Comparison of ENCODE assay signal across 2 cellular contexts in the genomic region with DNA sequence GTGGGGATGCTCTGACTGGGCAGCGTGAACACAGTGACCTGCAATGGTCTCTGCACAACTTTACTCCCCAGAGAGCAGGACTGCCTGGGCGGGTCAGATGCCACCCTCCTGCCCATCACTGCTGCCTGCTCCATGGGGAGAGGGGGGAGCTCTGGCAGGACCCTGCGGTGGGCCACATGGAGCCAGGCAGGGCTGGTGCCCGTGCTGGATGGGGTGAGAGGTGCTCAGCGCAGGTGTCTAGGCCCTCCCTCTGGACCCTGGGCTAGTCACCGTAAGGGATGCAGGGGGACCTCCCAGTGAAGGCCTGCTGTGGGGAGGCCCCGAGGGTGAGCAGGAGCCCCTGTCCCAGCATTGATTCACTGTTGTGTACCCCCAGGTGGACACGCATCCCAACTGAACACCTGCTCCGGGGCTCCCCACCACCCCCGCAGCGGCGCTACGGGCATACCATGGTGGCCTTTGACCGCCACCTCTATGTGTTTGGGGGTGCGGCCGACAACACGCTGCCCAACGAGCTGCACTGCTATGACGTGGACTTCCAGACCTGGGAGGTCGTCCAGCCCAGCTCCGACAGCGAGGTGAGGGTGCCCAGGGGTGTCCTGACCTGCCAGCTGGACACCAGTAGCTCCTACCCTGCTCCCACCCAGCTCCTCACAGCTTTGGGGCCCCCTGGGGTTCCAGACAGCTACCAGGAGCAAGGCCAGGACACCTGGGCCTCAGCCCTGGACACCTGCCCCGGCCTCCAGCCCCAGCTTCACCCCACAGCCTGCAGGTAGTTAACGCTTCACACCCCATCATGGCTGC.
TF ChIP-seq lines count a peak whose summit lies in the region.

No MANE protein-coding gene starts in this region.

TF ChIP-seq in IMR-90, 13 proteins besides CTCF, POLR2A, EP300 and RAD21:
- no peak for TF ChIP-seq SMC3 (IDR thresholded peaks at IDR 0.05; ENCODE audit: low read depth, low read length)
- no peak for TF ChIP-seq BHLHE40 (IDR thresholded peaks at IDR 0.05; ENCODE audit: low read depth, low read length)
- TF ChIP-seq NFE2L2 (IDR thresholded peaks at IDR 0.05; ENCODE audit: low read depth, low read length), result no peak
- TF ChIP-seq RCOR1 (IDR thresholded peaks at IDR 0.05; ENCODE audit: insufficient replicate concordance, low read length), result no peak
- no peak for TF ChIP-seq MAZ (IDR thresholded peaks at IDR 0.05; ENCODE audit: borderline replicate concordance, low read depth, low read length)
- no peak for TF ChIP-seq RFX5 (IDR thresholded peaks at IDR 0.05; ENCODE audit: low read depth, low read length)
- TF ChIP-seq FOS (IDR thresholded peaks at IDR 0.05; ENCODE audit: low read depth, low read length), result no peak
- TF ChIP-seq MXI1 (IDR thresholded peaks at IDR 0.05; ENCODE audit: borderline replicate concordance, low read depth, low read length), result no peak
- TF ChIP-seq MAFK (IDR thresholded peaks at IDR 0.05; ENCODE audit: low read depth, low read length), result no peak
- TF ChIP-seq CHD1 (IDR thresholded peaks at IDR 0.05; ENCODE audit: low read depth, low read length), result no peak
- TF ChIP-seq, protein P1, sequence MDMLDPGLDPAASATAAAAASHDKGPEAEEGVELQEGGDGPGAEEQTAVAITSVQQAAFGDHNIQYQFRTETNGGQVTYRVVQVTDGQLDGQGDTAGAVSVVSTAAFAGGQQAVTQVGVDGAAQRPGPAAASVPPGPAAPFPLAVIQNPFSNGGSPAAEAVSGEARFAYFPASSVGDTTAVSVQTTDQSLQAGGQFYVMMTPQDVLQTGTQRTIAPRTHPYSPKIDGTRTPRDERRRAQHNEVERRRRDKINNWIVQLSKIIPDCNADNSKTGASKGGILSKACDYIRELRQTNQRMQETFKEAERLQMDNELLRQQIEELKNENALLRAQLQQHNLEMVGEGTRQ (IDR thresholded peaks at IDR 0.05; ENCODE audit: low read depth, low read length), result no peak
- TF ChIP-seq CEBPB (IDR thresholded peaks at IDR 0.05; ENCODE audit: low read depth, low read length), result no peak
- TF ChIP-seq, protein P2, sequence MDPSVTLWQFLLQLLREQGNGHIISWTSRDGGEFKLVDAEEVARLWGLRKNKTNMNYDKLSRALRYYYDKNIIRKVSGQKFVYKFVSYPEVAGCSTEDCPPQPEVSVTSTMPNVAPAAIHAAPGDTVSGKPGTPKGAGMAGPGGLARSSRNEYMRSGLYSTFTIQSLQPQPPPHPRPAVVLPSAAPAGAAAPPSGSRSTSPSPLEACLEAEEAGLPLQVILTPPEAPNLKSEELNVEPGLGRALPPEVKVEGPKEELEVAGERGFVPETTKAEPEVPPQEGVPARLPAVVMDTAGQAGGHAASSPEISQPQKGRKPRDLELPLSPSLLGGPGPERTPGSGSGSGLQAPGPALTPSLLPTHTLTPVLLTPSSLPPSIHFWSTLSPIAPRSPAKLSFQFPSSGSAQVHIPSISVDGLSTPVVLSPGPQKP (IDR thresholded peaks at IDR 0.05; ENCODE audit: borderline replicate concordance, low read depth, low read length), result no peak

TF ChIP-seq in K562, 482 proteins besides CTCF, POLR2A, EP300 and RAD21:
- TF ChIP-seq BRF1 (IDR thresholded peaks at IDR 0.05; ENCODE audit: borderline replicate concordance, extremely low read depth, insufficient read length) (no peak), FUS (optimal IDR thresholded peaks at IDR 0.05; ENCODE audit: low read depth, low read length) (no peak), ZNF165 (CRISPR knock-in tag; IDR thresholded peaks at IDR 0.05; ENCODE audit: borderline replicate concordance) (no peak), CBFA2T2 (conservative IDR thresholded peaks at IDR 0.05) (no peak), HCFC1 (IDR thresholded peaks at IDR 0.05; ENCODE audit: low read depth, low read length) (no peak), ZNF133 (CRISPR knock-in tag; IDR thresholded peaks at IDR 0.05) (peak; percentile 66; the same call in 1 of the 2 replicates), POLR2G (IDR thresholded peaks at IDR 0.05; ENCODE audit: low read depth, low read length) (peak; percentile 74), FOSL1 (tag; conservative IDR thresholded peaks at IDR 0.05) (no peak), KLF1 (tag; IDR thresholded peaks at IDR 0.05) (0 out of 2 replicates have a peak, but pooled peaks have one; percentile 30), RBBP5 (IDR thresholded peaks at IDR 0.05; ENCODE audit: borderline replicate concordance, insufficient read depth, low read length, poor library complexity, severe bottlenecking) (peak; percentile 39), SRF (CRISPR knock-in tag; IDR thresholded peaks at IDR 0.05) (no peak), MYC (IDR thresholded peaks at IDR 0.05; ENCODE audit: low read depth, low read length) (no peak), MYC (CRISPR knock-in tag; IDR thresholded peaks at IDR 0.05; ENCODE audit: borderline replicate concordance, low read depth) (0 out of 2 replicates have a peak, but pooled peaks have one; percentile 19)
- TF ChIP-seq, protein P3, sequence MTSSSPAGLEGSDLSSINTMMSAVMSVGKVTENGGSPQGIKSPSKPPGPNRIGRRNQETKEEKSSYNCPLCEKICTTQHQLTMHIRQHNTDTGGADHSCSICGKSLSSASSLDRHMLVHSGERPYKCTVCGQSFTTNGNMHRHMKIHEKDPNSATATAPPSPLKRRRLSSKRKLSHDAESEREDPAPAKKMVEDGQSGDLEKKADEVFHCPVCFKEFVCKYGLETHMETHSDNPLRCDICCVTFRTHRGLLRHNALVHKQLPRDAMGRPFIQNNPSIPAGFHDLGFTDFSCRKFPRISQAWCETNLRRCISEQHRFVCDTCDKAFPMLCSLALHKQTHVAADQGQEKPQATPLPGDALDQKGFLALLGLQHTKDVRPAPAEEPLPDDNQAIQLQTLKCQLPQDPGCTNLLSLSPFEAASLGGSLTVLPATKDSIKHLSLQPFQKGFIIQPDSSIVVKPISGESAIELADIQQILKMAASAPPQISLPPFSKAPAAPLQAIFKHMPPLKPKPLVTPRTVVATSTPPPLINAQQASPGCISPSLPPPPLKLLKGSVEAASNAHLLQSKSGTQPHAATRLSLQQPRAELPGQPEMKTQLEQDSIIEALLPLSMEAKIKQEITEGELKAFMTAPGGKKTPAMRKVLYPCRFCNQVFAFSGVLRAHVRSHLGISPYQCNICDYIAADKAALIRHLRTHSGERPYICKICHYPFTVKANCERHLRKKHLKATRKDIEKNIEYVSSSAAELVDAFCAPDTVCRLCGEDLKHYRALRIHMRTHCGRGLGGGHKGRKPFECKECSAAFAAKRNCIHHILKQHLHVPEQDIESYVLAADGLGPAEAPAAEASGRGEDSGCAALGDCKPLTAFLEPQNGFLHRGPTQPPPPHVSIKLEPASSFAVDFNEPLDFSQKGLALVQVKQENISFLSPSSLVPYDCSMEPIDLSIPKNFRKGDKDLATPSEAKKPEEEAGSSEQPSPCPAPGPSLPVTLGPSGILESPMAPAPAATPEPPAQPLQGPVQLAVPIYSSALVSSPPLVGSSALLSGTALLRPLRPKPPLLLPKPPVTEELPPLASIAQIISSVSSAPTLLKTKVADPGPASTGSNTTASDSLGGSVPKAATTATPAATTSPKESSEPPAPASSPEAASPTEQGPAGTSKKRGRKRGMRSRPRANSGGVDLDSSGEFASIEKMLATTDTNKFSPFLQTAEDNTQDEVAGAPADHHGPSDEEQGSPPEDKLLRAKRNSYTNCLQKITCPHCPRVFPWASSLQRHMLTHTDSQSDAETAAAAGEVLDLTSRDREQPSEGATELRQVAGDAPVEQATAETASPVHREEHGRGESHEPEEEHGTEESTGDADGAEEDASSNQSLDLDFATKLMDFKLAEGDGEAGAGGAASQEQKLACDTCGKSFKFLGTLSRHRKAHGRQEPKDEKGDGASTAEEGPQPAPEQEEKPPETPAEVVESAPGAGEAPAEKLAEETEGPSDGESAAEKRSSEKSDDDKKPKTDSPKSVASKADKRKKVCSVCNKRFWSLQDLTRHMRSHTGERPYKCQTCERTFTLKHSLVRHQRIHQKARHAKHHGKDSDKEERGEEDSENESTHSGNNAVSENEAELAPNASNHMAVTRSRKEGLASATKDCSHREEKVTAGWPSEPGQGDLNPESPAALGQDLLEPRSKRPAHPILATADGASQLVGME (CRISPR knock-in tag; IDR thresholded peaks at IDR 0.05), result 0 out of 2 replicates have a peak, but pooled peaks have one; percentile 59
